21 cellular contexts compared by ENCODE assay signal in genomic region chr13:30097089-30097488, GRCh38.
DNase-seq lines count a peak whose midpoint lies in the region; ATAC-seq lines count a peak whose summit lies in the region.
"Had no signal": no experiment of that assay in that cellular context is flagged by ENCODE, and none has a peak within 500 bp of the region (broad histone marks: within the 10 kb centered on the region; RNA-seq: fewer than 3 reads in every experiment).

No MANE protein-coding gene starts in this region.

- no peaks in the 10 kb centered on the region for H3K9me3 ChIP-seq in right cardiac atrium (ENCODE audit: control insufficient read depth, low read length)
- H3K9me3 ChIP-seq: A549, BE2C, HAP-1 had no signal

- CTCF ChIA-PET in activated CD4-positive, alpha-beta T cell treated with anti-CD3 and anti-CD28 coated beads for 36 hours (lab: Charles Lee): interaction anchor here (0.9 to 1.0 kb wide), 2 partner anchors 14 to 35 kb away, joined by 3 read pairs; no protein-coding TSS in a partner anchor

- no peaks in the 10 kb centered on the region for H3K4me1 Mint-ChIP-seq in activated CD4-positive, alpha-beta T cell treated with anti-CD3 and anti-CD28 coated beads for 36 hours
- no peaks in the 10 kb centered on the region for H3K4me1 Mint-ChIP-seq in stimulated activated effector memory CD8-positive, alpha-beta T cell treated with anti-CD3 and anti-CD28 coated beads, Interleukin-12 subunit alpha, Interleukin-12 subunit beta, amount 100 ng/mL, for 72 hours
- H3K4me1 Mint-ChIP-seq: CD14-positive monocyte; CD8-positive, alpha-beta memory T cell had no signal

- H3K4me1 ChIP-seq in right cardiac atrium (ENCODE audit: control insufficient read depth, insufficient read depth, low read length): no peaks in the 10 kb centered on the region
- H3K4me1 ChIP-seq: A549, BE2C, HAP-1 had no signal

- no peak overlapping the region for H3K4me3 ChIP-seq in right cardiac atrium (ENCODE audit: low read length)
- H3K4me3 ChIP-seq: A549; BLaER1 treated with 17β-estradiol and CSF1 and Interleukin-3, amounts not matched to agents 10 nM and 100 nM; HAP-1 had no signal

- H3K27me3 Mint-ChIP-seq in activated CD4-positive, alpha-beta T cell treated with anti-CD3 and anti-CD28 coated beads for 36 hours: no peaks in the 10 kb centered on the region
- H3K27me3 Mint-ChIP-seq: CD4-positive, alpha-beta T cell had no signal

- H3K27ac Mint-ChIP-seq in activated CD4-positive, alpha-beta T cell treated with anti-CD3 and anti-CD28 coated beads for 36 hours: no peak overlapping the region
- no peak overlapping the region for H3K27ac Mint-ChIP-seq in stimulated activated effector memory CD8-positive, alpha-beta T cell treated with anti-CD3 and anti-CD28 coated beads, Interleukin-12 subunit alpha, Interleukin-12 subunit beta, amount 100 ng/mL, for 72 hours
- H3K27ac Mint-ChIP-seq: CD14-positive monocyte; CD4-positive, alpha-beta T cell; HFFc6 had no signal

- POLR2A ChIA-PET in activated CD4-positive, alpha-beta T cell treated with anti-CD3 and anti-CD28 coated beads for 36 hours (lab: Charles Lee): interaction anchor here (0.6 kb wide), 1 partner anchor 161 kb away, joined by 7 read pairs; no protein-coding TSS in a partner anchor

- no peaks in the 10 kb centered on the region for H3K36me3 Mint-ChIP-seq in activated CD4-positive, alpha-beta T cell treated with anti-CD3 and anti-CD28 coated beads for 36 hours (ENCODE audit: low read depth)
- no peaks in the 10 kb centered on the region for H3K36me3 Mint-ChIP-seq in stimulated activated effector memory CD8-positive, alpha-beta T cell treated with anti-CD3 and anti-CD28 coated beads, Interleukin-12 subunit alpha, Interleukin-12 subunit beta, amount 100 ng/mL, for 72 hours
- H3K36me3 Mint-ChIP-seq: CD14-positive monocyte; CD8-positive, alpha-beta memory T cell had no signal

- WGBS in right cardiac atrium: 98% methylated on average over 5 of the region's 5 CpGs

- H3K9me3 Mint-ChIP-seq in activated CD4-positive, alpha-beta T cell treated with anti-CD3 and anti-CD28 coated beads for 36 hours (ENCODE audit: low read depth): no peaks in the 10 kb centered on the region
- H3K9me3 Mint-ChIP-seq in stimulated activated effector memory CD8-positive, alpha-beta T cell treated with anti-CD3 and anti-CD28 coated beads, Interleukin-12 subunit alpha, Interleukin-12 subunit beta, amount 100 ng/mL, for 72 hours: no peaks in the 10 kb centered on the region
- H3K9me3 Mint-ChIP-seq: CD4-positive, alpha-beta T cell; CD8-positive, alpha-beta memory T cell; HFFc6 had no signal

- H3K4me3 Mint-ChIP-seq in activated CD4-positive, alpha-beta T cell treated with anti-CD3 and anti-CD28 coated beads for 36 hours: no peak overlapping the region
- no peak overlapping the region for H3K4me3 Mint-ChIP-seq in stimulated activated effector memory CD8-positive, alpha-beta T cell treated with anti-CD3 and anti-CD28 coated beads, Interleukin-12 subunit alpha, Interleukin-12 subunit beta, amount 100 ng/mL, for 72 hours
- H3K4me3 Mint-ChIP-seq: CD14-positive monocyte; CD4-positive, alpha-beta T cell; CD8-positive, alpha-beta memory T cell; HFFc6 had no signal

- H3K27ac ChIP-seq in right cardiac atrium (ENCODE audit: low read length): no peak overlapping the region
- H3K27ac ChIP-seq: A549; BLaER1 treated with 17β-estradiol and CSF1 and Interleukin-3, amounts not matched to agents 10 nM and 100 nM had no signal

- intact Hi-C loops in activated CD4-positive, alpha-beta T cell treated with anti-CD3 and anti-CD28 coated beads for 36 hours (cut with DNase I, micrococcal nuclease): no loop called here
- intact Hi-C loops in cardiac septum (cut with DNase I): no loop called here
- intact Hi-C loops in right cardiac atrium (cut with DNase I): no loop called here

- no peaks in the 10 kb centered on the region for H3K27me3 ChIP-seq in right cardiac atrium (ENCODE audit: control insufficient read depth, insufficient read depth)
- H3K27me3 ChIP-seq: BE2C; BLaER1 treated with 17β-estradiol and CSF1 and Interleukin-3, amounts not matched to agents 10 nM and 100 nM had no signal

- ATAC-seq in activated CD4-positive, alpha-beta T cell treated with anti-CD3 and anti-CD28 coated beads for 36 hours: peak; percentile 44
- ATAC-seq in right cardiac atrium: no peak
- ATAC-seq in stimulated activated effector memory CD8-positive, alpha-beta T cell treated with anti-CD3 and anti-CD28 coated beads, Interleukin-12 subunit alpha, Interleukin-12 subunit beta, amount 100 ng/mL, for 72 hours: peak; percentile 89
- ATAC-seq: A549 had no signal

- DNase-seq in activated CD4-positive, alpha-beta T cell treated with anti-CD3 and anti-CD28 coated beads for 36 hours: no peak
- DNase-seq in activated CD4-positive, alpha-beta T cell treated with anti-CD3 and anti-CD28 coated beads for 1 hour: no peak
- DNase-seq in cardiac septum (ENCODE audit: low spot score) (peak; percentile 1), right cardiac atrium (no peak), NCI-H2029 (lab: John Stamatoyannopoulos, UW) (no peak)
- no peak for DNase-seq in stimulated activated effector memory CD8-positive, alpha-beta T cell treated with anti-CD3 and anti-CD28 coated beads, Interleukin-12 subunit alpha, Interleukin-12 subunit beta, amount 100 ng/mL, for 72 hours (ENCODE audit: low spot score in 2 of 2)
- DNase-seq: 8988T; ACHN; AML-193; BE2C; CD4-positive, alpha-beta T cell; CD8-positive, alpha-beta memory T cell; DMS 273 treated with DMSO at 0.1 percent for 48 hours; DMS79 treated with DMSO at 0.1 percent for 48 hours; GF-D8; GOT3; HFFc6 had no signal

Comparison
In these comparisons a context has a peak if more than half of its experiments do, and no peak if none do; other contexts are left out.
1. ATAC-seq: peak in activated CD4-positive, alpha-beta T cell treated with anti-CD3 and anti-CD28 coated beads for 36 hours (single experiment) and stimulated activated effector memory CD8-positive, alpha-beta T cell treated with anti-CD3 and anti-CD28 coated beads, Interleukin-12 subunit alpha, Interleukin-12 subunit beta, amount 100 ng/mL, for 72 hours (single experiment); none in right cardiac atrium (0 of 2).